1 cellular context compared by ENCODE assay signal in the genomic region with DNA sequence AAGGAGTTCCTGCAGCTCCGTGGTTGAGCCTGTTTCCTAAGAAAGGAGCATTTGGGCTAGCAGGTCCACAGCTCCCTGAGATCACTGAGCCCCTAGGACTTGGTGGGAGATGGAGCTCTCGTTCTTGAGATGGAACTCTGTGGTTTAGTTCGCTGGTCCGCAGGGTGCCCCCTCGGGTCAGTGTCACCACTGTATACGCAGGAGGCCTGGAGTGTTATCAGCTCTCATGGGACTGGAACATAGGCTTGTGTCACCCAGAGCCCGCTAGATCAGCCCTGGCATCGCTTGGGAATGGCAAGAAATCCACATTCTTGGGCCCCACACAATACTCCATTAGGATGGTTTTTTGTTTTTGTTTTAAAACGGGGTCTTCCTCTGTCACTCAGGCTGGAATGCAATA.
TF ChIP-seq lines count a peak whose summit lies in the region.

No MANE protein-coding gene starts in this region.

TF ChIP-seq in GM12878, 131 proteins besides CTCF, POLR2A, EP300 and RAD21:
- TF ChIP-seq MYC (IDR thresholded peaks at IDR 0.05; ENCODE audit: insufficient read depth, insufficient read length, insufficient replicate concordance, low read length, severe bottlenecking) (no peak), ASH2L (IDR thresholded peaks at IDR 0.05; ENCODE audit: borderline replicate concordance, low read depth) (no peak), IRF4 (IDR thresholded peaks at IDR 0.05; ENCODE audit: low read depth, low read length) (no peak), POLR2AphosphoS5 (IDR thresholded peaks at IDR 0.05; ENCODE audit: low read length) (no peak), FOXM1 (IDR thresholded peaks at IDR 0.05; ENCODE audit: low read depth, low read length) (no peak), EED (IDR thresholded peaks at IDR 0.05; ENCODE audit: low read depth) (no peak), IRF5 (IDR thresholded peaks at IDR 0.05; ENCODE audit: borderline replicate concordance) (no peak), YY1 (IDR thresholded peaks at IDR 0.05; ENCODE audit: low read depth, low read length) (no peak), SREBF1 (IDR thresholded peaks at IDR 0.05; ENCODE audit: low read length) (no peak), TBL1XR1 (IDR thresholded peaks at IDR 0.05; ENCODE audit: low read depth, low read length) (no peak), NR2C1 (IDR thresholded peaks at IDR 0.05) (no peak), CREM (IDR thresholded peaks at IDR 0.05; ENCODE audit: low read depth) (no peak), BCL11A (IDR thresholded peaks at IDR 0.05; ENCODE audit: low read depth, low read length) (no peak), ZBED1 (IDR thresholded peaks at IDR 0.05; ENCODE audit: borderline replicate concordance) (no peak), E2F4 (IDR thresholded peaks at IDR 0.05; ENCODE audit: low read depth, low read length) (no peak)
- TF ChIP-seq, protein P1, sequence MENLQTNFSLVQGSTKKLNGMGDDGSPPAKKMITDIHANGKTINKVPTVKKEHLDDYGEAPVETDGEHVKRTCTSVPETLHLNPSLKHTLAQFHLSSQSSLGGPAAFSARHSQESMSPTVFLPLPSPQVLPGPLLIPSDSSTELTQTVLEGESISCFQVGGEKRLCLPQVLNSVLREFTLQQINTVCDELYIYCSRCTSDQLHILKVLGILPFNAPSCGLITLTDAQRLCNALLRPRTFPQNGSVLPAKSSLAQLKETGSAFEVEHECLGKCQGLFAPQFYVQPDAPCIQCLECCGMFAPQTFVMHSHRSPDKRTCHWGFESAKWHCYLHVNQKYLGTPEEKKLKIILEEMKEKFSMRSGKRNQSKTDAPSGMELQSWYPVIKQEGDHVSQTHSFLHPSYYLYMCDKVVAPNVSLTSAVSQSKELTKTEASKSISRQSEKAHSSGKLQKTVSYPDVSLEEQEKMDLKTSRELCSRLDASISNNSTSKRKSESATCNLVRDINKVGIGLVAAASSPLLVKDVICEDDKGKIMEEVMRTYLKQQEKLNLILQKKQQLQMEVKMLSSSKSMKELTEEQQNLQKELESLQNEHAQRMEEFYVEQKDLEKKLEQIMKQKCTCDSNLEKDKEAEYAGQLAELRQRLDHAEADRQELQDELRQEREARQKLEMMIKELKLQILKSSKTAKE (IDR thresholded peaks at IDR 0.05; ENCODE audit: low read depth, poor library complexity, severe bottlenecking) = no peak
- TF ChIP-seq, protein P2, sequence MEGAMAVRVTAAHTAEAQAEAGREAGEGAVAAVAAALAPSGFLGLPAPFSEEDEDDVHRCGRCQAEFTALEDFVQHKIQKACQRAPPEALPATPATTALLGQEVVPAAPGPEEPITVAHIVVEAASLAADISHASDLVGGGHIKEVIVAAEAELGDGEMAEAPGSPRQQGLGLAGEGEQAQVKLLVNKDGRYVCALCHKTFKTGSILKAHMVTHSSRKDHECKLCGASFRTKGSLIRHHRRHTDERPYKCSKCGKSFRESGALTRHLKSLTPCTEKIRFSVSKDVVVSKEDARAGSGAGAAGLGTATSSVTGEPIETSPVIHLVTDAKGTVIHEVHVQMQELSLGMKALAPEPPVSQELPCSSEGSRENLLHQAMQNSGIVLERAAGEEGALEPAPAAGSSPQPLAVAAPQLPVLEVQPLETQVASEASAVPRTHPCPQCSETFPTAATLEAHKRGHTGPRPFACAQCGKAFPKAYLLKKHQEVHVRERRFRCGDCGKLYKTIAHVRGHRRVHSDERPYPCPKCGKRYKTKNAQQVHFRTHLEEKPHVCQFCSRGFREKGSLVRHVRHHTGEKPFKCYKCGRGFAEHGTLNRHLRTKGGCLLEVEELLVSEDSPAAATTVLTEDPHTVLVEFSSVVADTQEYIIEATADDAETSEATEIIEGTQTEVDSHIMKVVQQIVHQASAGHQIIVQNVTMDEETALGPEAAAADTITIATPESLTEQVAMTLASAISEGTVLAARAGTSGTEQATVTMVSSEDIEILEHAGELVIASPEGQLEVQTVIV (IDR thresholded peaks at IDR 0.05; ENCODE audit: borderline replicate concordance, partially characterized antibody) = no peak
TF ChIP-seq in GM12878: peak in this region for 0.
